ENCODE assay signal across 15 cellular contexts in the genomic region with DNA sequence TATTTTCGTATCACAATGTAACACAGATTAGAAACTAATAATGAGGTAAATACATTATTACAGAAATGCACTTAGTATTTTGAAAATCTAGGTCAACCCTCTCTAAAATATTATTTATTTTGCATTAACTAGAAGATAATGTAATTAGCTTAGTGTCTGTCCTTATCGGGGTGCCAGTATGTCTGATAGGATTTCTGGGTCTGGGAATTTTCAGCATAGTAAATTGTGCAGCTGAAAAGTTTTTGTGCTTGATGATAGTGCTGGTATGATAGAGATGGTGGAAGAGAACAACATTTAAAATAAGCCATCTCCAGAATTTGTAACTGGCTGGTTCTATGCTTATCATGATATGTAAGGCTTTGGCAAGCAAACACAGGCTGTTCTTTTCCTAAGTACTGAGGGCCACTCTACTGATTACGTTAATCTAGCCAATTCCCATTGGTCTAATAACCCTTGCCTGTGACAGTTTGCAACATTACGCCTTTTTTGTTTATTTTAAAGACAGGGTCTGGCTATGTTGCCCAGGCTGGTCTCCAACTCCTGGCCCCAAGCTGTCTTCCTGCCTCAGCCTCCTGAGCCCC.
"Had no signal": no experiment of that assay in that cellular context is flagged by ENCODE, and none has a peak within 500 bp of the region (broad histone marks: within the 10 kb centered on the region; RNA-seq: fewer than 3 reads in every experiment).

No MANE protein-coding gene starts in this region.

- H3K4me3 ChIP-seq: SJCRH30 had no signal

- H3K27me3 ChIP-seq: SJCRH30 had no signal

- H3K27ac ChIP-seq: SJCRH30 had no signal

- H3K4me1 ChIP-seq: SJCRH30 had no signal

- DNase-seq: KBM-7, MM.1S, NCI-H1092 treated with DMSO at 0.1 percent for 48 hours, NCI-H1436, NCI-H187, NCI-H2029, NCI-H2081 treated with DMSO at 0.1 percent for 48 hours, NCI-H2171, NCI-H226, NCI-H446, NCI-H510A, NCI-H524 treated with DMSO at 0.1 percent for 48 hours, RPMI8226, SHP77 treated with DMSO at 0.1 percent for 48 hours, SJCRH30 had no signal
